ENCODE assay signal across 1 cellular context in genomic region chr2:103469800-103470199, GRCh38.
A peak's percentile ranks its signal among the peaks of the same experiment; 100 is the strongest.
TF ChIP-seq lines count a peak whose summit lies in the region.

No MANE protein-coding gene starts in this region.

TF ChIP-seq in K562, 482 proteins besides CTCF, POLR2A, EP300 and RAD21 (continued from another document and continues in another):
- no peak for TF ChIP-seq ZNF699 (CRISPR knock-in tag; IDR thresholded peaks at IDR 0.05; ENCODE audit: insufficient replicate concordance)
- TF ChIP-seq ZNF23 (CRISPR knock-in tag; IDR thresholded peaks at IDR 0.05) = peak; percentile 83; the same call in 1 of the 2 replicates
- TF ChIP-seq ESRRA (IDR thresholded peaks at IDR 0.05; ENCODE audit: borderline replicate concordance, low read depth) = peak; percentile 22; the same call in 1 of the 2 replicates
- TF ChIP-seq ETS2 (tag; IDR thresholded peaks at IDR 0.05; ENCODE audit: borderline replicate concordance, poor library complexity, severe bottlenecking) = no peak
- no peak for TF ChIP-seq ZNF717 (CRISPR knock-in tag; IDR thresholded peaks at IDR 0.05)
- no peak for TF ChIP-seq NR2C1 (IDR thresholded peaks at IDR 0.05)
- peak; percentile 93 for TF ChIP-seq NR2C1 (tag; IDR thresholded peaks at IDR 0.05)
- peak; percentile 90 for TF ChIP-seq ZBTB9 (CRISPR knock-in tag; IDR thresholded peaks at IDR 0.05)
- TF ChIP-seq CCNT2 (IDR thresholded peaks at IDR 0.05; ENCODE audit: borderline replicate concordance, extremely low read depth, insufficient read length, low read depth, low read length) = no peak
- peak; percentile 93 for TF ChIP-seq PTRF (tag; IDR thresholded peaks at IDR 0.05)
- no peak for TF ChIP-seq ZNF780A (CRISPR knock-in tag; IDR thresholded peaks at IDR 0.05)
- TF ChIP-seq ZNF239 (CRISPR knock-in tag; IDR thresholded peaks at IDR 0.05) = peak; percentile 73
- TF ChIP-seq ATF4 (CRISPR knock-in tag; IDR thresholded peaks at IDR 0.05) = peak; percentile 74; the same call in 1 of the 2 replicates
- TF ChIP-seq GMEB1 (CRISPR knock-in tag; IDR thresholded peaks at IDR 0.05) = peak; percentile 36; the same call in 1 of the 2 replicates
- TF ChIP-seq ZNF232 (CRISPR knock-in tag; IDR thresholded peaks at IDR 0.05) = no peak
- peak; percentile 89 for TF ChIP-seq MECOM (CRISPR knock-in tag; IDR thresholded peaks at IDR 0.05)
- peak; percentile 98 for TF ChIP-seq DMBX1 (CRISPR knock-in tag; IDR thresholded peaks at IDR 0.05; ENCODE audit: borderline replicate concordance)
- TF ChIP-seq PML (IDR thresholded peaks at IDR 0.05; ENCODE audit: low read length) = no peak
- TF ChIP-seq ATF1 (CRISPR knock-in tag; IDR thresholded peaks at IDR 0.05) = no peak
- TF ChIP-seq ATF1 (tag; IDR thresholded peaks at IDR 0.05) = 0 out of 2 replicates have a peak, but pooled peaks have one; percentile 10
- no peak for TF ChIP-seq ZNF740 (CRISPR knock-in tag; IDR thresholded peaks at IDR 0.05)
- TF ChIP-seq ZNF740 (tag; IDR thresholded peaks at IDR 0.05) = peak in 1 of 2 experiments; percentile 92; a peak in 2 of 4 replicates
- TF ChIP-seq TCF3 (CRISPR knock-in tag; IDR thresholded peaks at IDR 0.05) = no peak
- peak; percentile 62; the same call in 1 of the 2 replicates for TF ChIP-seq TEAD2 (tag; IDR thresholded peaks at IDR 0.05)
- TF ChIP-seq HSF4 (CRISPR knock-in tag; IDR thresholded peaks at IDR 0.05; ENCODE audit: borderline replicate concordance) = peak; percentile 70; the same call in 1 of the 2 replicates
- 0 out of 2 replicates have a peak, but pooled peaks have one; percentile 34 for TF ChIP-seq CLOCK (CRISPR knock-in tag; IDR thresholded peaks at IDR 0.05; ENCODE audit: borderline replicate concordance)
- peak; percentile 92; the same call in 1 of the 2 replicates for TF ChIP-seq ZNF668 (CRISPR knock-in tag; IDR thresholded peaks at IDR 0.05)
- TF ChIP-seq XRCC4 (IDR thresholded peaks at IDR 0.05; ENCODE audit: extremely low read depth, insufficient read depth, insufficient read length) = no peak
- no peak for TF ChIP-seq TFE3 (CRISPR knock-in tag; IDR thresholded peaks at IDR 0.05)
- TF ChIP-seq CREB3 (tag; conservative IDR thresholded peaks at IDR 0.05; ENCODE audit: low read depth) = peak; percentile 96
- no peak for TF ChIP-seq CGGBP1 (CRISPR knock-in tag; IDR thresholded peaks at IDR 0.05)
- TF ChIP-seq NFYB (IDR thresholded peaks at IDR 0.05; ENCODE audit: extremely low read depth, insufficient read length) = no peak
- peak; percentile 92; the same call in 1 of the 2 replicates for TF ChIP-seq ZNF695 (CRISPR knock-in tag; IDR thresholded peaks at IDR 0.05)
- TF ChIP-seq KLF16 (IDR thresholded peaks at IDR 0.05) = no peak
- TF ChIP-seq ZFP1 (CRISPR knock-in tag; IDR thresholded peaks at IDR 0.05) = 0 out of 2 replicates have a peak, but pooled peaks have one; percentile 45
- TF ChIP-seq EWSR1 (IDR thresholded peaks at IDR 0.05; ENCODE audit: borderline replicate concordance, low read depth, partially characterized antibody) = no peak
- TF ChIP-seq ZNF395 (CRISPR knock-in tag; IDR thresholded peaks at IDR 0.05) = peak; percentile 59
- TF ChIP-seq E2F3 (CRISPR knock-in tag; IDR thresholded peaks at IDR 0.05) = peak; percentile 94
- TF ChIP-seq ATF7 (IDR thresholded peaks at IDR 0.05) = no peak
- TF ChIP-seq SAFB2 (IDR thresholded peaks at IDR 0.05; ENCODE audit: borderline replicate concordance, low read depth, low read length, severe bottlenecking) = no peak
- no peak for TF ChIP-seq HDAC3 (IDR thresholded peaks at IDR 0.05; ENCODE audit: borderline replicate concordance, partially characterized antibody)
- no peak for TF ChIP-seq GTF2E2 (tag; IDR thresholded peaks at IDR 0.05)
- no peak for TF ChIP-seq MBD1 (CRISPR knock-in tag; IDR thresholded peaks at IDR 0.05)
- TF ChIP-seq ZBTB34 (CRISPR knock-in tag; IDR thresholded peaks at IDR 0.05) = peak; percentile 61; the same call in 1 of the 2 replicates
- no peak for TF ChIP-seq MEIS2 (IDR thresholded peaks at IDR 0.05; ENCODE audit: partially characterized antibody)
- 0 out of 2 replicates have a peak, but pooled peaks have one; percentile 61 for TF ChIP-seq THRB (CRISPR knock-in tag; conservative IDR thresholded peaks at IDR 0.05)
- TF ChIP-seq CXXC5 (CRISPR knock-in tag; IDR thresholded peaks at IDR 0.05) = peak; percentile 58; the same call in 1 of the 2 replicates
- no peak for TF ChIP-seq CHCHD3 (CRISPR knock-in tag; IDR thresholded peaks at IDR 0.05)
